ENCODE assay signal across 2 cellular contexts in genomic region chr7:2233876-2234275, GRCh38.
TF ChIP-seq lines count a peak whose summit lies in the region.

No MANE protein-coding gene starts in this region.

TF ChIP-seq in WTC11, 78 proteins besides CTCF, POLR2A, EP300 and RAD21:
- TF ChIP-seq EMX1 (CRISPR knock-in tag; IDR thresholded peaks at IDR 0.05) (no peak), OVOL2 (CRISPR knock-in tag; IDR thresholded peaks at IDR 0.05; ENCODE audit: borderline replicate concordance) (no peak)
- TF ChIP-seq, protein P1, sequence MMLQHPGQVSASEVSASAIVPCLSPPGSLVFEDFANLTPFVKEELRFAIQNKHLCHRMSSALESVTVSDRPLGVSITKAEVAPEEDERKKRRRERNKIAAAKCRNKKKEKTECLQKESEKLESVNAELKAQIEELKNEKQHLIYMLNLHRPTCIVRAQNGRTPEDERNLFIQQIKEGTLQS (CRISPR knock-in tag; conservative IDR thresholded peaks at IDR 0.05), result no peak
TF ChIP-seq in WTC11: peak in this region for 0.

TF ChIP-seq in SK-N-SH, 30 proteins besides CTCF, POLR2A, EP300 and RAD21:
- TF ChIP-seq IRF3 (IDR thresholded peaks at IDR 0.05; ENCODE audit: low read depth, low read length), result no peak
- TF ChIP-seq GATA2 (CRISPR knock-in tag; IDR thresholded peaks at IDR 0.05), result no peak
- TF ChIP-seq EZH2phosphoT487 (IDR thresholded peaks at IDR 0.05; ENCODE audit: borderline replicate concordance, low read depth), result no peak
- TF ChIP-seq, protein P2, sequence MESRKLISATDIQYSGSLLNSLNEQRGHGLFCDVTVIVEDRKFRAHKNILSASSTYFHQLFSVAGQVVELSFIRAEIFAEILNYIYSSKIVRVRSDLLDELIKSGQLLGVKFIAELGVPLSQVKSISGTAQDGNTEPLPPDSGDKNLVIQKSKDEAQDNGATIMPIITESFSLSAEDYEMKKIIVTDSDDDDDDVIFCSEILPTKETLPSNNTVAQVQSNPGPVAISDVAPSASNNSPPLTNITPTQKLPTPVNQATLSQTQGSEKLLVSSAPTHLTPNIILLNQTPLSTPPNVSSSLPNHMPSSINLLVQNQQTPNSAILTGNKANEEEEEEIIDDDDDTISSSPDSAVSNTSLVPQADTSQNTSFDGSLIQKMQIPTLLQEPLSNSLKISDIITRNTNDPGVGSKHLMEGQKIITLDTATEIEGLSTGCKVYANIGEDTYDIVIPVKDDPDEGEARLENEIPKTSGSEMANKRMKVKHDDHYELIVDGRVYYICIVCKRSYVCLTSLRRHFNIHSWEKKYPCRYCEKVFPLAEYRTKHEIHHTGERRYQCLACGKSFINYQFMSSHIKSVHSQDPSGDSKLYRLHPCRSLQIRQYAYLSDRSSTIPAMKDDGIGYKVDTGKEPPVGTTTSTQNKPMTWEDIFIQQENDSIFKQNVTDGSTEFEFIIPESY (IDR thresholded peaks at IDR 0.05; ENCODE audit: borderline replicate concordance, low read depth), result no peak
- no peak for TF ChIP-seq TCF12 (IDR thresholded peaks at IDR 0.05)
- TF ChIP-seq PBX3 (IDR thresholded peaks at IDR 0.05), result no peak
- no peak for TF ChIP-seq YY1 (IDR thresholded peaks at IDR 0.05; ENCODE audit: low read depth)
- no peak for TF ChIP-seq MAX (IDR thresholded peaks at IDR 0.05; ENCODE audit: low read depth)
